In the genomic region with DNA sequence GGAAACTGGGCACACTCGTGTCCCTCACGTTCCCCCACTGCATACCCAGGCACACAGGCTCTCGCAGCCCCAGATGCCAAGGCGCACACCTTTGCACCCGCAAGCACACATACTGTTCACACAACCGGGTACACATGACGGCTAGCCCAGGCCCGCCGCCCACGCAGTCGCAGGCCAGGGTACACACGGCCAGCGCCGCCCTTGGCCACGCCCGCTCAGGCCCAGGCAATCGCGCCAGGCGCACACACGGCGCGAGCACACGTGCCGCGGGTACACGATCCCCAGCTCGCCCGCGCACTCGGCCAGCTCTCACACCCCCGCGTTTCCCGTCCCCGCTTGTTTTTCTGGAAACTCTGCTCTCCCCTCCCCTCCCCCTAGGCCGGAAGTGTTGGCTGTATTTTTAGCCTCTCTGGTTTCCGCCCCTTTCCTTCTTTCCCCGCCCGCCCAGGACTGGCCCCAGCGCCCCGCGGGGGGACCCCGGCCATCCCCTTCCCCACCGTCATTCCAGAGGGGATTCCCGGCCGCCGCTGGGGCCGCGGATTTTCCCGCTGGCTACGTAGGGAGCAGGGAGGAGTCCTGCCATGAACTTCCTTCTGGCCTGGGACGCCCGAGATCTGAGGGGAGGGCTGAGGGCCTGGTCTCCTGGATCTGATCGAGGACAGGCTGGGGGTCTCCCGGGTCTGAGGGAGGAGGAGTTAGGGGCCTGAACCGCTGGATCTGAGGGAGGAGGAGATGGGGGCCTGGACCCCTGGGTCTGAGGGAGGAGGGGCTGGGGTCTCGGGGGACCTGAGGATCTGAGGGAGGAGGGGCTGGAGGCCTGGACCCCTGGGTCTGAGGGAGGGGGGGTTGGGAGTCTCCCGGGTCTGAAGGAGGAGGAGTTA, we compare ENCODE assay signal across 8 cellular contexts. TPM values are rescaled to one million over a fixed set of nuclear protein-coding genes. Genes with fewer than 3 reads are reported as not detected.
DNase-seq lines count a peak whose midpoint lies in the region; ATAC-seq, FAIRE-seq and TF ChIP-seq lines count a peak whose summit lies in the region.

No MANE protein-coding gene starts in this region.

- intact Hi-C loops in kidney (cut with DNase I), result no loop called here

- peak; percentile 97 for DNase-seq in DMS53 (lab: John Stamatoyannopoulos, UW)
- DNase-seq in HCEC 1CT, result peak; percentile 86
- DNase-seq in NCI-H2196 treated with DMSO at 0.1 percent for 48 hours (lab: John Stamatoyannopoulos, UW; ENCODE audit: unreplicated experiment), result peak; percentile 73
- DNase-seq in activated CD4-positive, CD25-positive, alpha-beta regulatory T cell treated with anti-CD3 and anti-CD28 coated beads, Interleukin-2, amount 50 U/mL, for 72 hours, result peak; percentile 79
- DNase-seq in cerebellar cortex (ENCODE audit: low spot score), result peak; percentile 78
- DNase-seq in kidney, result peak; percentile 98
- DNase-seq in stimulated activated CD4-positive, alpha-beta T cell treated with anti-CD3 and anti-CD28 coated beads, Interleukin-12 subunit alpha, Interleukin-12 subunit beta, amount 100 ng/mL, for 4 hours, result peak; percentile 83

- no peak for ATAC-seq in HG03457 (IDR thresholded peaks at IDR 0.05; ENCODE audit: unreplicated experiment)

- no peak for TF ChIP-seq CTCF in kidney (IDR thresholded peaks at IDR 0.05; ENCODE audit: borderline replicate concordance, extremely low read depth, insufficient read depth)

- peak overlapping the region; percentile 18 to 66 for H3K4me3 ChIP-seq in kidney (ENCODE audit: low read length in 2 of 2)

- H3K9me3 ChIP-seq in kidney (ENCODE audit: control insufficient read depth in 1 of 2, low read length in 2 of 2), result no peaks in the 10 kb centered on the region

- FAIRE-seq in kidney (lab: Jason Lieb, UNC), result no peak

- peaks cover 30 to 34% of the 10 kb centered on the region in 2 donors for H3K4me1 ChIP-seq in kidney (ENCODE audit: control insufficient read depth in 1 of 2, insufficient read depth in 1 of 2, low read depth in 1 of 2, low read length in 2 of 2)

- peak overlapping the region; percentile 41 to 94 for H3K9ac ChIP-seq in kidney (ENCODE audit: low read length in 2 of 2)

- H3K27ac ChIP-seq in kidney (ENCODE audit: low read depth in 2 of 2, low read length in 2 of 2), result peak overlapping the region; percentile 97 to 99

- peaks cover 0 to 9% of the 10 kb centered on the region in 2 donors for H3K36me3 ChIP-seq in kidney (ENCODE audit: control insufficient read depth in 1 of 2, insufficient read depth in 2 of 2, low read length in 2 of 2)

RNA-seq across cellular contexts. Expression of gene ZFP36, which starts 4.0 kb away (rescaled TPM):
- total RNA-seq in kidney, result 132 TPM
- 87.9 TPM for polyA plus RNA-seq in kidney (ENCODE audit: insufficient read depth, low read depth, low replicate concordance)

RNA-seq across cellular contexts. Expression of gene PLEKHG2, which starts 9.8 kb away (rescaled TPM):
- total RNA-seq in kidney, result 29.7 TPM
- polyA plus RNA-seq in kidney (ENCODE audit: insufficient read depth, low read depth, low replicate concordance), result 8.5 TPM

RNA-seq across cellular contexts. Expression of gene MED29, which starts 11.5 kb away (rescaled TPM):
- total RNA-seq in kidney, result 50.4 TPM
- polyA plus RNA-seq in kidney (ENCODE audit: insufficient read depth, low read depth, low replicate concordance), result 32.4 TPM

RNA-seq across cellular contexts. Expression of gene PAF1, which starts 11.8 kb away (rescaled TPM):
- total RNA-seq in kidney, result 37.1 TPM
- polyA plus RNA-seq in kidney (ENCODE audit: insufficient read depth, low read depth, low replicate concordance), result 54.0 TPM

RNA-seq across cellular contexts. Expression of gene RPS16, which starts 33.1 kb away (rescaled TPM):
- 1,461 TPM for total RNA-seq in kidney
- polyA plus RNA-seq in kidney (ENCODE audit: insufficient read depth, low read depth, low replicate concordance), result 1,965 TPM
